2 cellular contexts compared by ENCODE assay signal in the genomic region with DNA sequence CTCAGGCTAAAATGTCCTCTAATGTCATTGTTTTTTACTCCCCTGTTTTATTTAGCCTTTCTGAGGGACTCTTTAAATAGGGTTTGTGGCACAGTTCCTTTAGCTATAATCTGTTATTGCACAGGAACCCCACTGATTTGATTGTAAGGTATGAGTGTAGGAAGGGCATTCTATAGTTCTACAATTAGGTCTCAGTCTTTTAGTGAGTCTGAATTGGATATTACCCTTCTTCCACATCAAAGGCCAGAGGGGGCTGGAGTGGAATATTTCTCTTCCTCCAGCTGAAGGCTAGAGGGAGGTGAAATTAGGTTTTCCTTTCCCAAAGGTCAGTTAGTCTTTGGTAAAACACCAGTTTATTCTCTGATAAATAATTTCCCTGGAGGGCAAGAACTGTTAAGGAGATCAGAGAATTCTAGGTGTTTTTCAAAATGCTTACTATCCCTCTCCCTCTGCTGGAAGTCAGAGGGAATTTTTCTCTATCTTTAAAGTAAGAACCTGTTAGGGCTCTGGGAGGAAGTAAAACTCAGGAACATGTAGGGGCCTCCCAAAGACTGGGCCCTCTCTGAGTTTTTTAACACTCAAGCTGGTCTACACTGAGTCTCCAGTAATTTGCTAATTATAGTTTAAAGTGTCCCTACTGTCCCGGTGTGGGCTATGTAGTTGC.
A peak's percentile ranks its signal among the peaks of the same experiment; 100 is the strongest.
TF ChIP-seq lines count a peak whose summit lies in the region.

No MANE protein-coding gene starts in this region.

TF ChIP-seq in IMR-90, 13 proteins besides CTCF, POLR2A, EP300 and RAD21:
- TF ChIP-seq SMC3 (IDR thresholded peaks at IDR 0.05; ENCODE audit: low read depth, low read length): peak; percentile 62
- TF ChIP-seq MXI1 (IDR thresholded peaks at IDR 0.05; ENCODE audit: borderline replicate concordance, low read depth, low read length): no peak
- TF ChIP-seq MAFK (IDR thresholded peaks at IDR 0.05; ENCODE audit: low read depth, low read length): no peak

TF ChIP-seq in HepG2, 621 proteins besides CTCF, POLR2A, EP300 and RAD21:
- TF ChIP-seq FOXM1 (CRISPR knock-in tag; IDR thresholded peaks at IDR 0.05) (no peak), ZNF17 (CRISPR knock-in tag; IDR thresholded peaks at IDR 0.05) (no peak), KAT7 (CRISPR knock-in tag; IDR thresholded peaks at IDR 0.05; ENCODE audit: borderline replicate concordance) (no peak), STAG1 (CRISPR knock-in tag; IDR thresholded peaks at IDR 0.05) (peak; percentile 30), PREB (CRISPR knock-in tag; IDR thresholded peaks at IDR 0.05) (no peak), SMC3 (IDR thresholded peaks at IDR 0.05; ENCODE audit: low read length) (peak; percentile 33; the same call in 1 of the 2 replicates), ZSCAN21 (CRISPR knock-in tag; IDR thresholded peaks at IDR 0.05; ENCODE audit: borderline replicate concordance) (no peak), ZNF549 (CRISPR knock-in tag; IDR thresholded peaks at IDR 0.05) (no peak), TGIF2 (CRISPR knock-in tag; IDR thresholded peaks at IDR 0.05) (no peak), CCDC6 (CRISPR knock-in tag; IDR thresholded peaks at IDR 0.05) (no peak), ZBTB49 (CRISPR knock-in tag; IDR thresholded peaks at IDR 0.05; ENCODE audit: borderline replicate concordance) (no peak)
- TF ChIP-seq, protein P1, sequence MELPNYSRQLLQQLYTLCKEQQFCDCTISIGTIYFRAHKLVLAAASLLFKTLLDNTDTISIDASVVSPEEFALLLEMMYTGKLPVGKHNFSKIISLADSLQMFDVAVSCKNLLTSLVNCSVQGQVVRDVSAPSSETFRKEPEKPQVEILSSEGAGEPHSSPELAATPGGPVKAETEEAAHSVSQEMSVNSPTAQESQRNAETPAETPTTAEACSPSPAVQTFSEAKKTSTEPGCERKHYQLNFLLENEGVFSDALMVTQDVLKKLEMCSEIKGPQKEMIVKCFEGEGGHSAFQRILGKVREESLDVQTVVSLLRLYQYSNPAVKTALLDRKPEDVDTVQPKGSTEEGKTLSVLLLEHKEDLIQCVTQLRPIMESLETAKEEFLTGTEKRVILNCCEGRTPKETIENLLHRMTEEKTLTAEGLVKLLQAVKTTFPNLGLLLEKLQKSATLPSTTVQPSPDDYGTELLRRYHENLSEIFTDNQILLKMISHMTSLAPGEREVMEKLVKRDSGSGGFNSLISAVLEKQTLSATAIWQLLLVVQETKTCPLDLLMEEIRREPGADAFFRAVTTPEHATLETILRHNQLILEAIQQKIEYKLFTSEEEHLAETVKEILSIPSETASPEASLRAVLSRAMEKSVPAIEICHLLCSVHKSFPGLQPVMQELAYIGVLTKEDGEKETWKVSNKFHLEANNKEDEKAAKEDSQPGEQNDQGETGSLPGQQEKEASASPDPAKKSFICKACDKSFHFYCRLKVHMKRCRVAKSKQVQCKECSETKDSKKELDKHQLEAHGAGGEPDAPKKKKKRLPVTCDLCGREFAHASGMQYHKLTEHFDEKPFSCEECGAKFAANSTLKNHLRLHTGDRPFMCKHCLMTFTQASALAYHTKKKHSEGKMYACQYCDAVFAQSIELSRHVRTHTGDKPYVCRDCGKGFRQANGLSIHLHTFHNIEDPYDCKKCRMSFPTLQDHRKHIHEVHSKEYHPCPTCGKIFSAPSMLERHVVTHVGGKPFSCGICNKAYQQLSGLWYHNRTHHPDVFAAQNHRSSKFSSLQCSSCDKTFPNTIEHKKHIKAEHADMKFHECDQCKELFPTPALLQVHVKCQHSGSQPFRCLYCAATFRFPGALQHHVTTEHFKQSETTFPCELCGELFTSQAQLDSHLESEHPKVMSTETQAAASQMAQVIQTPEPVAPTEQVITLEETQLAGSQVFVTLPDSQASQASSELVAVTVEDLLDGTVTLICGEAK (IDR thresholded peaks at IDR 0.05): no peak
- TF ChIP-seq, protein P1 (CRISPR knock-in tag; IDR thresholded peaks at IDR 0.05): no peak
